Comparison of ENCODE assay signal across 8 cellular contexts in the genomic region with DNA sequence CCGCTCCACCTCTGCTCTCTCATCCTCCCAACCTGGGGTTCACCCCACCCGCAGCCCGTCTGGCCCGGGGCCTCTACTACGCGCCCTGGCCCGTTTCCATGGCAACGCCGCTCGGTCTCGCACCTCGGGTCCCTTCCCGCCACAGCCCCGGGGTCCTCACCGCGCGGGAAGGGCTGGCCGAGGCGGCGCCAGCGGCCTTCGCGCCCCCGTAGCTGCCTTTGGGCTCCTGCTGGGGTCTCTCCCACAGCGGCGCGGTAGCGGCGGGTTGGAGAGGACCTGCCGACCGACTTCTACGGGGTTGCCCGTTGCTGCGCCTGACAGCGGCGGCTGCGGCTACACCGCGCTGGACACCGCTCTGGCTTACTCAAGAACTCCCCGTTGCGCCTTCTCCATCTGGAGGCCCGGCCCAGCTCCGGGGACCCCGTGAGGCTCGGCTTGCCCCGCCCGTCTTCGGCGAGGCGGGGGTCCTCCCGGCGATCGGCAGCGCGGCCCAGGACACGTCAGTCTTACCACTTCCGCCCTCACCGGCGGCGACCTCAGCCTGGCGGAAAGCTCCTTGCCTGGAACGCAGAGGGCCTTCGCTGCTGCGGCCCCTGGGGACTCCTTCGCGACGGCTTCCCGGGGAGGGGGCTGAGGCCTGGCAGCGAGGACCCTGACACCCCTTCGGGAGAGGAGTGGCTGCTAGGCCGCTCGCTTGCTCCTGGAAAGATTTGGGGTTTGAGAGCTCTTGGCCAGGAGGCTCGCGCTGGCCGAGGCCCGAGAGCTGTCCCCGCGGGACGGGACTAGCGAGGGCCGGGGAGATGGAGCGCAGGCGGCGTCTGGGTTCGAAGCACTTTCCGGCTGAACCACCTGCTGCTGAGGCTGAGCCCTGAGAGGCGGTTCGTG. TPM values are rescaled to one million over a fixed set of nuclear protein-coding genes. Genes with fewer than 3 reads are reported as not detected.
DNase-seq lines count a peak whose midpoint lies in the region; ATAC-seq and TF ChIP-seq lines count a peak whose summit lies in the region.

A gene with protein sequence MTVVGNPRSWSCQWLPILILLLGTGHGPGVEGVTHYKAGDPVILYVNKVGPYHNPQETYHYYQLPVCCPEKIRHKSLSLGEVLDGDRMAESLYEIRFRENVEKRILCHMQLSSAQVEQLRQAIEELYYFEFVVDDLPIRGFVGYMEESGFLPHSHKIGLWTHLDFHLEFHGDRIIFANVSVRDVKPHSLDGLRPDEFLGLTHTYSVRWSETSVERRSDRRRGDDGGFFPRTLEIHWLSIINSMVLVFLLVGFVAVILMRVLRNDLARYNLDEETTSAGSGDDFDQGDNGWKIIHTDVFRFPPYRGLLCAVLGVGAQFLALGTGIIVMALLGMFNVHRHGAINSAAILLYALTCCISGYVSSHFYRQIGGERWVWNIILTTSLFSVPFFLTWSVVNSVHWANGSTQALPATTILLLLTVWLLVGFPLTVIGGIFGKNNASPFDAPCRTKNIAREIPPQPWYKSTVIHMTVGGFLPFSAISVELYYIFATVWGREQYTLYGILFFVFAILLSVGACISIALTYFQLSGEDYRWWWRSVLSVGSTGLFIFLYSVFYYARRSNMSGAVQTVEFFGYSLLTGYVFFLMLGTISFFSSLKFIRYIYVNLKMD (minus strand): TSS at position 256 of the 885 bp plus-strand sequence. CDS start 422 bp downstream, outside the sequence.

- peak; percentile 88 for ATAC-seq in GM19324 (IDR thresholded peaks at IDR 0.05; ENCODE audit: low FRiP score, unreplicated experiment)
- ATAC-seq in HG03460 (IDR thresholded peaks at IDR 0.05; ENCODE audit: unreplicated experiment) = peak; percentile 87

- H3K4me3 ChIP-seq in lower leg skin (ENCODE audit: low read depth, poor library complexity, severe bottlenecking) = peak within 1 kb of the TSS; percentile 82

- 1% methylated on average over 52 of the region's 89 CpGs for WGBS in lower leg skin, 2 donors

- intact Hi-C loops in lower leg skin (cut with DNase I; ENCODE audit: low total_unique reads) = no loop called here

- TF ChIP-seq CTCF in lower leg skin (IDR thresholded peaks at IDR 0.05) = no peak

- DNase-seq in C1 segment of cervical spinal cord (lab: John Stamatoyannopoulos, UW) (peak in 13 of 14 donors; percentile 44 to 90 (median 72)), NCI-H748 (lab: John Stamatoyannopoulos, UW; ENCODE audit: unreplicated experiment) (peak; percentile 85), dermis microvascular lymphatic vessel endothelial cell (ENCODE audit: low read depth in 2 of 2) (peak; percentile 72 to 91), lower leg skin (ENCODE audit: low spot score in 2 of 2) (peak; percentile 81 to 97)
- peak; percentile 84 for DNase-seq in activated CD4-positive, alpha-beta T cell treated with anti-CD3 and anti-CD28 coated beads, Interleukin-2, amount 50 U/mL, for 4 hours
- peak; percentile 84 to 85 for DNase-seq in stimulated activated CD4-positive, alpha-beta T cell treated with anti-CD3 and anti-CD28 coated beads, Interleukin-4, amount 100 ng/mL, for 4 hours

- TF ChIP-seq POLR2A in lower leg skin (IDR thresholded peaks at IDR 0.05) = no peak

RNA-seq across cellular contexts. Expression of the gene that starts here (rescaled TPM):
- total RNA-seq in dermis microvascular lymphatic vessel endothelial cell = 33.9 and 56.0 TPM in 2 replicates
- total RNA-seq in lower leg skin = 10 to 100 TPM; 44.6 to 64.4 (median 52.9) TPM

Comparison
In these comparisons a context has a peak if more than half of its experiments do, and no peak if none do; other contexts are left out.
1. Peak in every context shown above with its lines: DNase-seq, ATAC-seq and H3K4me3 ChIP-seq.